ENCODE assay signal across 8 cellular contexts in the genomic region with DNA sequence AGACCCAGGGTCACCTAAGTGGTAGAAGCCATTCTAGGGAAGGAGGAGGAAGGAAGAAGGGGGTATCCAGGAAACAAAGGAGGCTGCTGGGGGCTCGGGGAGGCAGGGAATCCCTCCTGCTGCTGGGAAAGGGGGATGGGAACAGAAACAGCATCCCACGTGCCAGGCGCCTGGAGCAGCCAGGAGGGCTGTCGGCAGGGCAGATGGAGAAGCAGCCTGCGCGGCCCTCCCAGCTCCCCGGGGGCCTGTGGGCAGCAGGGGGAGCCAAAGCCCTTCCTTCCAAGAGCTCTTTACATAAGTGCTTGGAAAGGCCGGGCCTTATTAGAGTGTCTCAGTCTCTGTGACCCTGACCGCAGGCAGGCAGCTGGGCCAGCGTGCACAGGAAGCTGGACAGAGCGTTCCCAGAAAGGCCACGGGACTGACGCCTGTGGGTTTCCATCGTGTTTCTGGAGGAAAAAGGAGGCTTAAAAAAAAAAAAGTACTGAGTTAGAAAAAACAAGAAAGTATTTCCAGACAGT. TPM values are rescaled to one million over a fixed set of nuclear protein-coding genes. Genes with fewer than 3 reads are reported as not detected.
DNase-seq lines count a peak whose midpoint lies in the region; ATAC-seq and TF ChIP-seq lines count a peak whose summit lies in the region.

No MANE protein-coding gene starts in this region.

- no peak overlapping the region for H3K23ac ChIP-seq in neuronal stem cell (ENCODE audit: low read depth, low read length, poor library complexity)

- peak overlapping the region; percentile 78 for H2AFZ ChIP-seq in neuronal stem cell (ENCODE audit: low read length)

- no peak overlapping the region for H3K4ac ChIP-seq in neuronal stem cell (ENCODE audit: low read length)

- H3K27me3 ChIP-seq in neuronal stem cell (ENCODE audit: control insufficient read depth in 3 of 3, insufficient read depth in 3 of 3, low read depth in 1 of 3, low read length in 3 of 3) (peaks cover 0 to 3% (median 0%) of the 10 kb centered on the region in 3 experiments), stomach smooth muscle (ENCODE audit: control insufficient read depth in 1 of 2, insufficient read depth in 2 of 2, low read length in 2 of 2) (no peaks in the 10 kb centered on the region)

- TF ChIP-seq CTCF in GM10248 (IDR thresholded peaks at IDR 0.05; ENCODE audit: control extremely low read depth, extremely low read depth, low read depth, missing control alignments): peak; percentile 78

- no peaks in the 10 kb centered on the region for H3K9me3 ChIP-seq in SK-N-MC (ENCODE audit: low read depth, low read length)
- no peaks in the 10 kb centered on the region for H3K9me3 ChIP-seq in neuronal stem cell (replicated peaks in 1 of 2; ENCODE audit: control insufficient read depth in 2 of 2, insufficient read depth in 1 of 2, low read depth in 1 of 2, low read length in 2 of 2)
- H3K9me3 ChIP-seq in stomach smooth muscle (ENCODE audit: control insufficient read depth in 2 of 2, low read length in 2 of 2): no peaks in the 10 kb centered on the region

- no peak overlapping the region for H2BK5ac ChIP-seq in neuronal stem cell (ENCODE audit: low read length)

- H3K9ac ChIP-seq in SK-N-MC (ENCODE audit: insufficient read length) (peak overlapping the region; percentile 67), neuronal stem cell (ENCODE audit: low read depth, low read length, poor library complexity) (no peak overlapping the region), stomach smooth muscle (ENCODE audit: low read length in 2 of 2) (peak overlapping the region; percentile 62 to 84)

- peaks cover 14% of the 10 kb centered on the region for H3K4me1 Mint-ChIP-seq in activated naive CD4-positive, alpha-beta T cell treated with anti-CD3 and anti-CD28 coated beads, Interleukin-2, amount 10 ng/mL, durations not matched to agents 7 days and 5 days

- H3K27me3 Mint-ChIP-seq in activated naive CD4-positive, alpha-beta T cell treated with anti-CD3 and anti-CD28 coated beads, Interleukin-2, amount 10 ng/mL, durations not matched to agents 7 days and 5 days: peaks cover 48% of the 10 kb centered on the region

- H3K9me3 Mint-ChIP-seq in activated naive CD4-positive, alpha-beta T cell treated with anti-CD3 and anti-CD28 coated beads, Interleukin-2, amount 10 ng/mL, durations not matched to agents 7 days and 5 days: no peaks in the 10 kb centered on the region

- H2AK5ac ChIP-seq in neuronal stem cell (ENCODE audit: low read depth, low read length): no peak overlapping the region

- POLR2A ChIA-PET in GM10248 (lab: Yijun Ruan, JAX): no interaction called here

- no peak overlapping the region for H3K4me3 Mint-ChIP-seq in activated naive CD4-positive, alpha-beta T cell treated with anti-CD3 and anti-CD28 coated beads, Interleukin-2, amount 10 ng/mL, durations not matched to agents 7 days and 5 days

- no peak overlapping the region for H3K4me2 ChIP-seq in neuronal stem cell (ENCODE audit: insufficient read depth, low read length, poor library complexity, severe bottlenecking)

- H3K27ac Mint-ChIP-seq in activated naive CD4-positive, alpha-beta T cell treated with anti-CD3 and anti-CD28 coated beads, Interleukin-2, amount 10 ng/mL, durations not matched to agents 7 days and 5 days: no peak overlapping the region

- no peak overlapping the region for H3K18ac ChIP-seq in neuronal stem cell (ENCODE audit: low read length)

- H3K4me3 ChIP-seq in SK-N-MC (peak overlapping the region; percentile 55), neuronal stem cell (ENCODE audit: low read length in 2 of 2) (no peak overlapping the region), stomach smooth muscle (ENCODE audit: low read length in 2 of 2) (no peak overlapping the region)

- H3K36me3 Mint-ChIP-seq in activated naive CD4-positive, alpha-beta T cell treated with anti-CD3 and anti-CD28 coated beads, Interleukin-2, amount 10 ng/mL, durations not matched to agents 7 days and 5 days: no peaks in the 10 kb centered on the region

- H3K4me1 ChIP-seq in neuronal stem cell (ENCODE audit: control insufficient read depth in 2 of 2, insufficient read depth in 1 of 2, low read depth in 1 of 2, low read length in 2 of 2) (peaks cover 9 to 18% of the 10 kb centered on the region in 2 donors), stomach smooth muscle (ENCODE audit: control insufficient read depth, insufficient read depth, low read length) (peaks cover 39% of the 10 kb centered on the region)

- H3K27ac ChIP-seq in SK-N-MC: peak overlapping the region; percentile 90
- no peak overlapping the region for H3K27ac ChIP-seq in neuronal stem cell (replicated peaks; ENCODE audit: low read length)
- H3K27ac ChIP-seq in stomach smooth muscle (ENCODE audit: low read length): peak overlapping the region; percentile 98

- H4K8ac ChIP-seq in neuronal stem cell (ENCODE audit: low read depth, low read length): no peak overlapping the region

- CTCF ChIA-PET in GM10248 (lab: Yijun Ruan, JAX): interaction anchor here (0.6 to 4.1 kb wide), 10 partner anchors 8 to 369 kb away, joined by 3 to 40 read pairs (median 4); no protein-coding TSS in a partner anchor
- CTCF ChIA-PET in activated naive CD4-positive, alpha-beta T cell treated with anti-CD3 and anti-CD28 coated beads, Interleukin-2, amount 10 ng/mL, durations not matched to agents 7 days and 5 days (lab: Charles Lee): interaction anchor here (0.5 to 7.4 kb wide), 19 partner anchors 8 to 427 kb away, joined by 3 to 94 read pairs (median 3); no protein-coding TSS in a partner anchor

- DNase-seq in GM10248 (ENCODE audit: extremely low spot score): peak; percentile 78
- peak; percentile 72 to 77 for DNase-seq in Kasumi-1 (lab: John Stamatoyannopoulos, UW)
- DNase-seq in SK-N-MC (ENCODE audit: low read depth, low spot score): peak; percentile 51
- DNase-seq in activated naive CD4-positive, alpha-beta T cell treated with anti-CD3 and anti-CD28 coated beads, Interleukin-2, amount 10 ng/mL, durations not matched to agents 7 days and 5 days: peak; percentile 87
- peak; percentile 97 for DNase-seq in foreskin melanocyte
- DNase-seq in neuronal stem cell (ENCODE audit: low spot score): peak; percentile 71

- no peak overlapping the region for H2BK15ac ChIP-seq in neuronal stem cell (ENCODE audit: low read length)

- H2BK120ac ChIP-seq in neuronal stem cell (ENCODE audit: low read depth, low read length): no peak overlapping the region

- no peak overlapping the region for H2BK12ac ChIP-seq in neuronal stem cell (ENCODE audit: low read length)

- H3K36me3 ChIP-seq in SK-N-MC (ENCODE audit: insufficient read depth, low read length): no peaks in the 10 kb centered on the region
- H3K36me3 ChIP-seq in neuronal stem cell (replicated peaks in 1 of 2; ENCODE audit: control insufficient read depth in 2 of 2, insufficient read depth in 2 of 2, low read length in 2 of 2): peaks cover 3 to 27% of the 10 kb centered on the region in 2 donors
- peaks cover 27 to 29% of the 10 kb centered on the region in 2 donors for H3K36me3 ChIP-seq in stomach smooth muscle (ENCODE audit: control insufficient read depth in 2 of 2, insufficient read depth in 2 of 2, low read length in 2 of 2)

- no peak overlapping the region for H3K14ac ChIP-seq in neuronal stem cell (ENCODE audit: low read length)

- no peaks in the 10 kb centered on the region for H3K79me1 ChIP-seq in neuronal stem cell (ENCODE audit: low read depth, low read length)

- H4K91ac ChIP-seq in neuronal stem cell (ENCODE audit: low read depth, low read length, poor library complexity): no peak overlapping the region

- WGBS in neuronal stem cell (ENCODE audit: extremely low coverage in 2 of 2, insufficient read length in 2 of 2, insufficient replicate concordance in 1 of 2), 2 donors: no CpG with 5 or more reads among the region's 14 CpGs

- ATAC-seq in GM21737 (IDR thresholded peaks at IDR 0.05; ENCODE audit: unreplicated experiment): no peak

RNA-seq across cellular contexts. Expression of gene LOXL1, which starts 24.8 kb away (rescaled TPM):
- polyA plus RNA-seq in neuronal stem cell (2013, experiment 1 of 2): 67.0 TPM
- 68.3 TPM for polyA plus RNA-seq in neuronal stem cell (2013, experiment 2 of 2)

RNA-seq across cellular contexts. Expression of gene STOML1, which starts 41.0 kb away (rescaled TPM):
- polyA plus RNA-seq in neuronal stem cell (2013, experiment 1 of 2): 2.2 TPM
- 2.3 TPM for polyA plus RNA-seq in neuronal stem cell (2013, experiment 2 of 2)

RNA-seq across cellular contexts. Expression of gene PML, which starts 43.4 kb away (rescaled TPM):
- 19.7 TPM for polyA plus RNA-seq in neuronal stem cell (2013, experiment 1 of 2)
- polyA plus RNA-seq in neuronal stem cell (2013, experiment 2 of 2): 20.5 TPM
